Comparison of ENCODE assay signal across 15 cellular contexts in the genomic region with DNA sequence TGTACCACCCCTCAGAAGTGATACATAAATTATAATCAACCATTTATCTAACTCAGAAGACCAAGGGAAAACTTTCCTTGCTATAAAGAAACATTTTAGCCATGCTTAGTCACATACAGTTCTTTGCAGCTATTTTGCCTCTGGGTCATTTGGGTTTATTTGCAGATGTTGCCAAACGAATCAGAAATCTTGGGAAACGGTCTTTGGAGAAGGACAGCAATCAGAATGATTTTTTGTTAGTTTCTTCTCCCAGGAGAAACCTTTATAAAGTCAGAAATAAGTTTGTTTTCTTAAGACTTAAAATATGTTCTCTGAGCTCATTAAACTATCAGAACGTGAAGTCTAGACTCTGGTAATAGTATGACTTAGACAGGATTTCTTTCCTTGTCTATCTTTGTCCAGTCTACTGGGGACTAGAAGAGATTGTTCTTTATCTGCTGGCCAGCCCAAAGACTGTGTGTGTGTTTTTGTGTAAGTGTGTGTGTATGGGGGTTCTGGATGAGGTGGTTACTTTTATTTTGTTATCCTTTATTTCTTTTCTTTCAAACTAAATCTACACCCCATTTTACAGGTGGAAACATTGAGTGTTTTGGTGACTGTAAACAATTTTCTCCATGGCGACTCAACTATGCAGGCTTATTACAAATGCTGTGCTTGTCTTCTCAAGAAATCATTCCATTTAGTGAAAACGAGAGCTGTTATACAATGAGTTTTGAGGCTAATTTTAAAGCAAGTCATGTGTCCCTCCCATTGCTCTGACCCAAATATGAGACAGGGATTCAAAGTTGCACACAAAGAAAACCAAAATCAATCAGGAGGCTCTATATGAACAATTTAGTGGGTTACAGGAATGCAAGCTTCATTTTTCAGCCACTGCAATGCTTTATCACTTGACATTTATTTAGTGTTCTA.
DNase-seq lines count a peak whose midpoint lies in the region; ATAC-seq and TF ChIP-seq lines count a peak whose summit lies in the region.
"Had no signal": no experiment of that assay in that cellular context is flagged by ENCODE, and none has a peak within 500 bp of the region (broad histone marks: within the 10 kb centered on the region; RNA-seq: fewer than 3 reads in every experiment).

No MANE protein-coding gene starts in this region.

- H3F3A ChIP-seq in PC-9 (ENCODE audit: insufficient read depth, low read depth) = peaks cover 19% of the 10 kb centered on the region

- POLR2A ChIA-PET in PC-9 (lab: Charles Lee; ENCODE audit: unreplicated experiment) = no interaction called here

- peaks cover 9% of the 10 kb centered on the region for H3K4me1 Mint-ChIP-seq in activated T-cell treated with anti-CD3 and anti-CD28 coated beads, Interleukin-2, amount 50 U/mL, for 4 hours (ENCODE audit: low read depth)

- H3K36me3 Mint-ChIP-seq in activated T-cell treated with anti-CD3 and anti-CD28 coated beads, Interleukin-2, amount 50 U/mL, for 4 hours (ENCODE audit: insufficient read depth) = peaks cover 7% of the 10 kb centered on the region

- H3K27me3 Mint-ChIP-seq in activated T-cell treated with anti-CD3 and anti-CD28 coated beads, Interleukin-2, amount 50 U/mL, for 4 hours (ENCODE audit: low read depth) = no peaks in the 10 kb centered on the region

- CTCF ChIA-PET in PC-9 (lab: Charles Lee) = no interaction called here

- no peak for TF ChIP-seq CTCF in PC-9 (conservative IDR thresholded peaks at IDR 0.05)
- no peak for TF ChIP-seq CTCF in choroid plexus epithelial cell (conservative IDR thresholded peaks at IDR 0.05; ENCODE audit: low read depth, low read length)

- H3K9me3 Mint-ChIP-seq in activated T-cell treated with anti-CD3 and anti-CD28 coated beads, Interleukin-2, amount 50 U/mL, for 4 hours = peaks cover 2% of the 10 kb centered on the region

- BruUV-seq in PC-9 (replicated peaks; lab: Mats Ljungman, UMichigan) = no TSS peak

- H3K9me2 ChIP-seq in PC-9 (ENCODE audit: insufficient read depth) = no peaks in the 10 kb centered on the region

- intact Hi-C loops in PC-9 (cut with micrococcal nuclease; ENCODE audit: unreplicated experiment) = no loop called here

- no peaks in the 10 kb centered on the region for H3K36me3 ChIP-seq in PC-9 (ENCODE audit: low read depth)
- H3K36me3 ChIP-seq in subcutaneous abdominal adipose tissue (ENCODE audit: control insufficient read depth in 5 of 5, insufficient read depth in 5 of 5, low read length in 5 of 5) = no peaks in the 10 kb centered on the region
- H3K36me3 ChIP-seq: gastroesophageal sphincter, suprapubic skin had no signal

- H3K4me3 ChIP-seq in PC-9 = no peak overlapping the region
- H3K4me3 ChIP-seq in choroid plexus epithelial cell (ENCODE audit: low read depth, low read length) = no peak overlapping the region
- no peak overlapping the region for H3K4me3 ChIP-seq in subcutaneous abdominal adipose tissue (ENCODE audit: low read depth in 1 of 5, low read length in 5 of 5)
- H3K4me3 ChIP-seq: gastroesophageal sphincter, suprapubic skin had no signal

- DNase-seq in PC-9 = peak in 1 of 2 experiments; percentile 61
- DNase-seq in choroid plexus epithelial cell (ENCODE audit: low read depth) = peak; percentile 54
- DNase-seq in inferior parietal cortex (ENCODE audit: extremely low spot score) = peak; percentile 44
- DNase-seq in NCI-H69 (lab: John Stamatoyannopoulos, UW) = no peak
- no peak for DNase-seq in NCI-H128 (lab: John Stamatoyannopoulos, UW; ENCODE audit: unreplicated experiment)
- DNase-seq in activated T-cell treated with anti-CD3 and anti-CD28 coated beads, Interleukin-2, amount 50 U/mL, for 4 hours = no peak
- DNase-seq: activated T-cell treated with anti-CD3 and anti-CD28 coated beads, Interleukin-2, amount 50 U/mL, for 48 hours; DMS 273 treated with DMSO at 0.1 percent for 48 hours; left colon; stimulated activated CD4-positive, alpha-beta T cell treated with anti-CD3 and anti-CD28 coated beads, Interleukin-4, amount 100 ng/mL, for 4 hours had no signal

- no peak for ATAC-seq in HG02623 (IDR thresholded peaks at IDR 0.05; ENCODE audit: unreplicated experiment)
- no peak for ATAC-seq in activated T-cell treated with anti-CD3 and anti-CD28 coated beads, Interleukin-2, amount 50 U/mL, for 4 hours
- ATAC-seq: gastroesophageal sphincter, HCT116, left colon had no signal

- peak overlapping the region in 2 of 5 donors; percentile 14 to 38 for H3K9ac ChIP-seq in subcutaneous abdominal adipose tissue (ENCODE audit: low read length in 5 of 5)

- H3K9me3 ChIP-seq in PC-9 (ENCODE audit: insufficient read depth, low read depth) (no peaks in the 10 kb centered on the region), subcutaneous abdominal adipose tissue (ENCODE audit: control insufficient read depth in 5 of 5, low read length in 5 of 5) (no peaks in the 10 kb centered on the region)
- H3K9me3 ChIP-seq: gastroesophageal sphincter, suprapubic skin had no signal

- no peaks in the 10 kb centered on the region for H4K20me1 ChIP-seq in PC-9 (ENCODE audit: insufficient read depth)

- H3K4me3 Mint-ChIP-seq in activated T-cell treated with anti-CD3 and anti-CD28 coated beads, Interleukin-2, amount 50 U/mL, for 4 hours = no peak overlapping the region

- H3K79me2 ChIP-seq in PC-9 (ENCODE audit: low read depth) = no peaks in the 10 kb centered on the region

- peak overlapping the region; percentile 65 for H3K27ac ChIP-seq in PC-9
- H3K27ac ChIP-seq in subcutaneous abdominal adipose tissue (ENCODE audit: low read depth, low read length) = peak overlapping the region; percentile 89

- H3K4me1 ChIP-seq in PC-9 (replicated peaks; ENCODE audit: insufficient read depth) (peaks cover 20% of the 10 kb centered on the region), subcutaneous abdominal adipose tissue (ENCODE audit: control insufficient read depth in 5 of 5, insufficient read depth in 5 of 5, low read length in 5 of 5) (peaks cover 10 to 25% (median 20%) of the 10 kb centered on the region in 5 donors)
- H3K4me1 ChIP-seq: suprapubic skin had no signal

- H3K27me3 ChIP-seq in PC-9 (ENCODE audit: insufficient read depth, low read depth) = no peaks in the 10 kb centered on the region
- H3K27me3 ChIP-seq in subcutaneous abdominal adipose tissue (ENCODE audit: control insufficient read depth in 5 of 5, insufficient read depth in 4 of 5, low read length in 5 of 5) = no peaks in the 10 kb centered on the region
- H3K27me3 ChIP-seq: gastroesophageal sphincter, suprapubic skin had no signal

- H2AFZ ChIP-seq in PC-9 = no peak overlapping the region

- H3K4me2 ChIP-seq in PC-9 = peak overlapping the region; percentile 1

Comparison
In these comparisons a context has a peak if more than half of its experiments do, and no peak if none do; other contexts are left out.
1. DNase-seq: peak in choroid plexus epithelial cell (single experiment) and inferior parietal cortex (single experiment); none in NCI-H69 (single experiment), NCI-H128 (single experiment) and activated T-cell treated with anti-CD3 and anti-CD28 coated beads, Interleukin-2, amount 50 U/mL, for 4 hours (single experiment).